ENCODE assay signal across 8 cellular contexts in genomic region chr11:33161120-33162005, GRCh38. TPM values are rescaled to one million over a fixed set of nuclear protein-coding genes. Genes with fewer than 3 reads are reported as not detected.
A peak's percentile ranks its signal among the peaks of the same experiment; 100 is the strongest.
DNase-seq lines count a peak whose midpoint lies in the region; ATAC-seq, FAIRE-seq and TF ChIP-seq lines count a peak whose summit lies in the region.

Gene CSTF3 (minus strand): TSS chr11:33161480. CDS start chr11:33161325, 155 bp downstream.

- DNase-seq in D721Med (ENCODE audit: insufficient read length, low spot score) (peak; percentile 43), mesenteric fat pad (ENCODE audit: low spot score) (peak; percentile 100)
- DNase-seq in activated CD8-positive, alpha-beta memory T cell treated with anti-CD3 and anti-CD28 coated beads, Interleukin-2, amount 50 U/mL, for 4 hours, result peak; percentile 98
- DNase-seq in stimulated activated CD8-positive, alpha-beta memory T cell treated with anti-CD3 and anti-CD28 coated beads, Interleukin-15, amount 100 ng/mL, for 24 hours (ENCODE audit: low read depth), result peak; percentile 92

- in situ Hi-C loops in endometrial microvascular endothelial cells (cut with HindIII; ENCODE audit: inconsistent ontology term, low pct_unique_long_range_greater_than_20kb, low sequenced_read_pairs), result no loop called here

- H3K4me3 ChIP-seq in HUES64 (ENCODE audit: low read length) (peak within 1 kb of the TSS; percentile 85), OCI-LY1 (ENCODE audit: low read depth, low read length, poor library complexity, severe bottlenecking) (peak within 1 kb of the TSS; percentile 90)

- H3K36me3 ChIP-seq in HUES64 (ENCODE audit: insufficient read depth, low read length) (peaks cover 16% of the 10 kb centered on the region; the same call in 1 of the 2 replicates), OCI-LY1 (ENCODE audit: insufficient read depth, low read length) (peaks cover 13% of the 10 kb centered on the region; the same call in 1 of the 2 replicates)

- peak; percentile 88 for ATAC-seq in GM21447 (IDR thresholded peaks at IDR 0.05; ENCODE audit: unreplicated experiment)

- peak within 1 kb of the TSS; percentile 98 for H3K4me2 ChIP-seq in OCI-LY1 (ENCODE audit: low read length)

- H3K27ac ChIP-seq in HUES64 (ENCODE audit: low read depth, low read length), result peak within 1 kb of the TSS; percentile 84
- H3K27ac ChIP-seq in OCI-LY1 (ENCODE audit: low read depth, low read length, poor library complexity, severe bottlenecking), result peak within 1 kb of the TSS; percentile 46

- WGBS in HUES64, result 3% methylated on average over 40 of the region's 40 CpGs

- no peaks in the 10 kb centered on the region for H4K20me1 ChIP-seq in OCI-LY1 (ENCODE audit: insufficient read depth, low read length)

- H3K4me1 ChIP-seq in HUES64 (ENCODE audit: insufficient read depth, low read length) (peaks cover 25% of the 10 kb centered on the region), OCI-LY1 (ENCODE audit: insufficient read depth, low read length, severe bottlenecking) (peaks cover 38% of the 10 kb centered on the region)

- H2AFZ ChIP-seq in OCI-LY1 (ENCODE audit: low read length), result peak within 1 kb of the TSS; percentile 70; the same call in 1 of the 2 replicates

- peaks cover 50% of the 10 kb centered on the region for H3K79me2 ChIP-seq in OCI-LY1 (ENCODE audit: insufficient read depth, low read length)

- H3F3A ChIP-seq in OCI-LY1 (ENCODE audit: insufficient read depth, low read length), result no peaks in the 10 kb centered on the region

- H3K9me3 ChIP-seq in HUES64 (ENCODE audit: insufficient read depth, low read depth, low read length) (no peaks in the 10 kb centered on the region), OCI-LY1 (ENCODE audit: low read length) (no peaks in the 10 kb centered on the region)

- H3K9me2 ChIP-seq in OCI-LY1 (ENCODE audit: low read depth, low read length), result no peaks in the 10 kb centered on the region

- H3K27me3 ChIP-seq in HUES64 (ENCODE audit: insufficient read depth, low read length) (no peaks in the 10 kb centered on the region), OCI-LY1 (ENCODE audit: insufficient read depth, low read length) (no peaks in the 10 kb centered on the region)

- peak within 1 kb of the TSS; percentile 95 for H3K9ac ChIP-seq in HUES64 (ENCODE audit: low read depth, low read length)
- peak within 1 kb of the TSS; percentile 86 for H3K9ac ChIP-seq in OCI-LY1 (ENCODE audit: low read length)

- no peak for FAIRE-seq in D721Med (lab: Jason Lieb, UNC)

- TF ChIP-seq CTCF in D721Med (IDR thresholded peaks at IDR 0.05; ENCODE audit: insufficient read depth, missing control alignments) (no peak), OCI-LY1 (IDR thresholded peaks at IDR 0.05; ENCODE audit: low read length) (no peak)

RNA-seq across cellular contexts. Expression of gene CSTF3, which starts in this region (rescaled TPM):
- 39.1 TPM for polyA plus RNA-seq in HUES64 (2013, experiment 1 of 2)
- polyA plus RNA-seq in HUES64 (2013, experiment 2 of 2), result 47.5 TPM
- total RNA-seq in endometrial microvascular endothelial cells (ENCODE audit: inconsistent ontology term), result 28.4 TPM
- 20.0 TPM for total RNA-seq in mesenteric fat pad

Comparison
In these comparisons a context has a peak if more than half of its experiments do, and no peak if none do; other contexts are left out.
1. Peak in every context shown above with its lines: DNase-seq, ATAC-seq, H3K4me3 ChIP-seq and H3K27ac ChIP-seq.
2. DNase-seq: peak in every context shown above with its lines; median percentile 100 in mesenteric fat pad; 98 in activated CD8-positive, alpha-beta memory T cell treated with anti-CD3 and anti-CD28 coated beads, Interleukin-2, amount 50 U/mL, for 4 hours; 92 in stimulated activated CD8-positive, alpha-beta memory T cell treated with anti-CD3 and anti-CD28 coated beads, Interleukin-15, amount 100 ng/mL, for 24 hours; 43 in D721Med.